14 cellular contexts compared by ENCODE assay signal in the genomic region with DNA sequence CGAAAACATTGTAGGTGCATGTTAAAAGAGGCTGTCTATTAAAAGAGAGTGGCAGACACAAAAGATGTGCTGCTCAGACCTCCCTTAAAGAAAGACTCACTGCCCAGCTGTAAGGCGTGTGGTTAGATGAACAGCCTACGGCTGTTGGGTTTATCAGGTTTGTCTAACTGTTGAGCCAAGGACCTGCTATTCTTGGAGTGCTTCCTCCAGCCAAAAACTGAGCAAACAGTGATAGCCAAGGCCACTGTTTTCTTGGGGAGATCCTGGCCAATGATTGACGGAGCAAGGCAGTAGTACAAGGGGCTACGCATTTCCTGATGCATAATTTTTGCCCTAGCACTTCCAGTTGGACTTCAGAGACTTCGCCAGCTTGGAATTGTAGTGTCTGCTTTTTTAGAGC. TPM values are rescaled to one million over a fixed set of nuclear protein-coding genes. Genes with fewer than 3 reads are reported as not detected.
DNase-seq lines count a peak whose midpoint lies in the region; ATAC-seq and TF ChIP-seq lines count a peak whose summit lies in the region.
"Had no signal": no experiment of that assay in that cellular context is flagged by ENCODE, and none has a peak within 500 bp of the region (broad histone marks: within the 10 kb centered on the region; RNA-seq: fewer than 3 reads in every experiment).

No MANE protein-coding gene starts in this region.

- no peaks in the 10 kb centered on the region for H3K9me3 ChIP-seq in sigmoid colon

- peak overlapping the region; percentile 77 for H3K27ac Mint-ChIP-seq in activated naive CD8-positive, alpha-beta T cell treated with anti-CD3 and anti-CD28 coated beads for 36 hours
- H3K27ac Mint-ChIP-seq in type B pancreatic cell = no peak overlapping the region

- DNase-seq in Right ventricle myocardium inferior (ENCODE audit: missing footprints) (no peak), cardiac septum (ENCODE audit: low spot score) (no peak), mucosa of gallbladder (ENCODE audit: low spot score) (peak; percentile 42), type B pancreatic cell (ENCODE audit: extremely low spot score, unreplicated experiment) (no peak), pons (ENCODE audit: low spot score) (no peak), sigmoid colon (no peak), foreskin keratinocyte (no peak)
- DNase-seq in activated naive CD8-positive, alpha-beta T cell treated with anti-CD3 and anti-CD28 coated beads for 36 hours = no peak
- DNase-seq: GM23248; left colon; OCI-M1; stimulated activated CD8-positive, alpha-beta memory T cell treated with anti-CD3 and anti-CD28 coated beads, Interleukin-4, amount 100 ng/mL, for 48 hours had no signal

- intact Hi-C loops in Right ventricle myocardium inferior (cut with DNase I) = loop anchor here (10.0 kb wide), 1 partner anchor 116 kb away; no protein-coding TSS in a partner anchor
- intact Hi-C loops in cardiac septum (cut with DNase I) = loop anchor here (10.0 kb wide), 2 partner anchors 136 to 484 kb away; partner anchors contain the start of genes CCNT2, R3HDM1 and ZRANB3
- intact Hi-C loops in sigmoid colon (cut with DNase I) = loop anchor here (5.0 kb wide), 2 partner anchors 482 to 692 kb away; partner anchors contain the start of genes R3HDM1, UBXN4 and ZRANB3

- 87 to 92% methylated on average over 6 of the region's 6 CpGs for WGBS in sigmoid colon, 2 donors

- peaks cover 4% of the 10 kb centered on the region for H3K27me3 Mint-ChIP-seq in activated naive CD8-positive, alpha-beta T cell treated with anti-CD3 and anti-CD28 coated beads for 36 hours
- no peaks in the 10 kb centered on the region for H3K27me3 Mint-ChIP-seq in type B pancreatic cell

- H3K27ac ChIP-seq in sigmoid colon (no peak overlapping the region), foreskin keratinocyte (no peak overlapping the region)
- H3K27ac ChIP-seq: GM23248 had no signal

- H3K27me3 ChIP-seq in sigmoid colon = no peaks in the 10 kb centered on the region
- no peaks in the 10 kb centered on the region for H3K27me3 ChIP-seq in foreskin keratinocyte

- peaks cover 1% of the 10 kb centered on the region for H3K9me3 Mint-ChIP-seq in activated naive CD8-positive, alpha-beta T cell treated with anti-CD3 and anti-CD28 coated beads for 36 hours
- H3K9me3 Mint-ChIP-seq in type B pancreatic cell = no peaks in the 10 kb centered on the region

- H3K36me3 ChIP-seq in sigmoid colon = no peaks in the 10 kb centered on the region

- H3K4me1 Mint-ChIP-seq in activated naive CD8-positive, alpha-beta T cell treated with anti-CD3 and anti-CD28 coated beads for 36 hours = peaks cover 36% of the 10 kb centered on the region
- H3K4me1 Mint-ChIP-seq in type B pancreatic cell (ENCODE audit: unreplicated experiment) = peaks cover 26% of the 10 kb centered on the region

- no peak overlapping the region for H3K4me3 ChIP-seq in sigmoid colon
- H3K4me3 ChIP-seq: GM23248 had no signal

- peak overlapping the region; percentile 69 for H3K4me3 Mint-ChIP-seq in activated naive CD8-positive, alpha-beta T cell treated with anti-CD3 and anti-CD28 coated beads for 36 hours
- H3K4me3 Mint-ChIP-seq in type B pancreatic cell = peak overlapping the region; percentile 60

- no peak for TF ChIP-seq POLR2A in sigmoid colon (IDR thresholded peaks at IDR 0.05)

- ATAC-seq in Right ventricle myocardium inferior = peak; percentile 38
- ATAC-seq in foreskin keratinocyte = no peak
- ATAC-seq: left colon had no signal

- TF ChIP-seq EP300 in sigmoid colon (IDR thresholded peaks at IDR 0.05) = no peak

- H3K4me1 ChIP-seq in sigmoid colon = peaks cover 0 to 28% (median 25%) of the 10 kb centered on the region in 4 donors
- H3K4me1 ChIP-seq in foreskin keratinocyte = peaks cover 20% of the 10 kb centered on the region

- TF ChIP-seq CTCF in type B pancreatic cell (conservative IDR thresholded peaks at IDR 0.05) = no peak
- TF ChIP-seq CTCF in sigmoid colon (IDR thresholded peaks at IDR 0.05) = no peak
- no peak for TF ChIP-seq CTCF in foreskin keratinocyte (conservative IDR thresholded peaks at IDR 0.05)

- peaks cover 17% of the 10 kb centered on the region for H3K36me3 Mint-ChIP-seq in activated naive CD8-positive, alpha-beta T cell treated with anti-CD3 and anti-CD28 coated beads for 36 hours
- H3K36me3 Mint-ChIP-seq in type B pancreatic cell = no peaks in the 10 kb centered on the region

RNA-seq across cellular contexts. Expression of gene RAB3GAP1, which starts 1.4 kb away (rescaled TPM):
- 50.1 TPM for total RNA-seq in Right ventricle myocardium inferior
- 47.8 TPM for total RNA-seq in cardiac septum
- total RNA-seq in activated naive CD8-positive, alpha-beta T cell treated with anti-CD3 and anti-CD28 coated beads for 36 hours = 10 to 100 TPM; 28.5 to 28.8 TPM
- total RNA-seq in mucosa of gallbladder = 45.6 TPM
- 31.6 and 32.0 TPM in 2 replicates for total RNA-seq in type B pancreatic cell (ENCODE audit: low replicate concordance)
- 10 to 100 TPM; 54.5 to 70.2 (median 60.9) TPM for total RNA-seq in sigmoid colon
- polyA plus RNA-seq in sigmoid colon = 10 to 100 TPM; 18.6 to 22.1 (median 19.0) TPM
- 54.5 and 58.8 TPM in 2 replicates for total RNA-seq in foreskin keratinocyte
- 25.6 and 26.3 TPM in 2 replicates for polyA plus RNA-seq in foreskin keratinocyte

RNA-seq across cellular contexts. Expression of gene MAP3K19, which starts 3.4 kb away (rescaled TPM):
- not detected for total RNA-seq in Right ventricle myocardium inferior
- not detected for total RNA-seq in cardiac septum
- not detected for total RNA-seq in activated naive CD8-positive, alpha-beta T cell treated with anti-CD3 and anti-CD28 coated beads for 36 hours
- total RNA-seq in mucosa of gallbladder = not detected
- total RNA-seq in type B pancreatic cell (ENCODE audit: low replicate concordance) = 0.24 and 1.1 TPM in 2 replicates
- not detected for total RNA-seq in sigmoid colon
- not detected for polyA plus RNA-seq in sigmoid colon
- not detected in 2 replicates for total RNA-seq in foreskin keratinocyte
- polyA plus RNA-seq in foreskin keratinocyte = not detected in 2 replicates
- total RNA-seq: GM23248; HT-29; left colon; T-helper 1 cell treated with Interleukin-12 subunit alpha and Interleukin-12 subunit beta and Interleukin-4 antibody, amounts not matched to agents 30 ng/mL and 1 ng/mL, for 36 hours had no signal
- polyA plus RNA-seq: GM23248 had no signal
